18 cellular contexts compared by ENCODE assay signal in the genomic region with DNA sequence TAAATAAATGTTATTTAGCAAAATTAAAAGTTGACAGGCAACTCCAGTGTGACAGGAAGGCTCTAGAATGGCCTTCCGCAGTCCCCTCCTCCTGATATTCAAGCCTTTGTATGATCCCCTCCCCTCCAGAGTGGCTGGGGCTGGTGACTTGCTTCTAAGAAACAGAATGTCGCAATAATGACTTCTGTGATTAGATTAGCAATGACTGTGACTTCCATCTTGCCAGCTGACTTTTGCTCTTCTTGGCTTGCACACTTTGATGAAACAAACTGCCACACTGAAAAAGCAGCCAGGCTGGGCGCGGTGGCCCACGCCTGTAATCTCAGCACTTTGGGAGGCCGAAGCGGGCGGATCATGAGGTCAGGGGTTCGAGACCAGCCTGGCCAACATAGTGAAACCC.
A peak's percentile ranks its signal among the peaks of the same experiment; 100 is the strongest.
DNase-seq lines count a peak whose midpoint lies in the region; ATAC-seq, FAIRE-seq and TF ChIP-seq lines count a peak whose summit lies in the region.
"Had no signal": no experiment of that assay in that cellular context is flagged by ENCODE, and none has a peak within 500 bp of the region (broad histone marks: within the 10 kb centered on the region; RNA-seq: fewer than 3 reads in every experiment).

No MANE protein-coding gene starts in this region.

- intact Hi-C loops in lower lobe of right lung (cut with DNase I): no loop called here

- peak overlapping the region in 6 of 11 experiments; percentile 2 to 69 (median 44); a peak in 9 of 22 replicates for H3K4me2 ChIP-seq in BLaER1 treated with 17β-estradiol and CSF1 and Interleukin-3, amounts not matched to agents 10 nM and 100 nM
- H3K4me2 ChIP-seq: BLaER1 had no signal

- FAIRE-seq in bronchial epithelial cell (lab: Jason Lieb, UNC): no peak

- peaks cover 19% of the 10 kb centered on the region for H3K27me3 Mint-ChIP-seq in activated T-cell treated with anti-CD3 and anti-CD28 coated beads, Interleukin-2, amount 50 U/mL, for 4 hours (ENCODE audit: low read depth)
- peaks cover 20% of the 10 kb centered on the region for H3K27me3 Mint-ChIP-seq in activated CD4-positive, alpha-beta T cell treated with anti-CD3 and anti-CD28 coated beads, Interleukin-2, amount 10 ng/mL, durations not matched to agents 7 days and 5 days

- H3K36me3 Mint-ChIP-seq in activated T-cell treated with anti-CD3 and anti-CD28 coated beads, Interleukin-2, amount 50 U/mL, for 4 hours (ENCODE audit: insufficient read depth): no peaks in the 10 kb centered on the region
- peaks cover 3% of the 10 kb centered on the region for H3K36me3 Mint-ChIP-seq in activated CD4-positive, alpha-beta T cell treated with anti-CD3 and anti-CD28 coated beads, Interleukin-2, amount 10 ng/mL, durations not matched to agents 7 days and 5 days (ENCODE audit: low read depth)
- H3K36me3 Mint-ChIP-seq: activated naive CD8-positive, alpha-beta T cell treated with anti-CD3 and anti-CD28 coated beads, Interleukin-2, amount 10 ng/mL, durations not matched to agents 7 days and 5 days had no signal

- H3K9ac ChIP-seq in BLaER1 treated with 17β-estradiol and CSF1 and Interleukin-3, amounts not matched to agents 10 nM and 100 nM: 0 out of 22 replicates have a peak overlapping the region, but pooled peaks of 1 of the 11 experiments have one; percentile 7
- H3K9ac ChIP-seq: BLaER1 had no signal

- no peak overlapping the region for H3K27ac ChIP-seq in BLaER1 treated with 17β-estradiol and CSF1 and Interleukin-3, amounts not matched to agents 10 nM and 100 nM
- no peak overlapping the region for H3K27ac ChIP-seq in lower lobe of right lung
- H3K27ac ChIP-seq: BLaER1, SJSA1 had no signal

- DNase-seq in KBM-7 (peak; percentile 51), bronchial epithelial cell (ENCODE audit: low read depth) (peak; percentile 18), lower lobe of right lung (peak; percentile 56), NCI-H2081 (lab: John Stamatoyannopoulos, UW) (no peak), DMS153 (lab: John Stamatoyannopoulos, UW) (no peak)
- no peak for DNase-seq in activated T-cell treated with anti-CD3 and anti-CD28 coated beads, Interleukin-2, amount 50 U/mL, for 4 hours
- DNase-seq in activated CD4-positive, alpha-beta T cell treated with anti-CD3 and anti-CD28 coated beads, Interleukin-2, amount 10 ng/mL, durations not matched to agents 7 days and 5 days: no peak
- DNase-seq: activated B cell treated with CpG ODN at 0.5 μM for 24 hours; activated CD8-positive, alpha-beta memory T cell treated with anti-CD3 and anti-CD28 coated beads, Interleukin-2, amount 50 U/mL, for 4 hours; activated naive CD8-positive, alpha-beta T cell treated with anti-CD3 and anti-CD28 coated beads, Interleukin-2, amount 10 ng/mL, durations not matched to agents 7 days and 5 days; foreskin melanocyte; GOT3; Karpas-422; NCI-H1930; stimulated activated CD4-positive, alpha-beta T cell treated with anti-CD3 and anti-CD28 coated beads, Interleukin-2, amount 100 ng/mL, for 48 hours had no signal

- no peak overlapping the region for H3K27ac Mint-ChIP-seq in activated CD4-positive, alpha-beta T cell treated with anti-CD3 and anti-CD28 coated beads, Interleukin-2, amount 10 ng/mL, durations not matched to agents 7 days and 5 days
- H3K27ac Mint-ChIP-seq: activated B cell treated with CpG ODN at 0.5 μM for 24 hours had no signal

- H3K9me3 ChIP-seq in BLaER1 treated with 17β-estradiol and CSF1 and Interleukin-3, amounts not matched to agents 10 nM and 100 nM (replicated peaks in 1 of 11): peaks cover under 1 to 6% (median 4%) of the 10 kb centered on the region in 11 experiments; a peak in 19 of 22 replicates
- H3K9me3 ChIP-seq in lower lobe of right lung: no peaks in the 10 kb centered on the region
- H3K9me3 ChIP-seq: SJSA1 had no signal

- peaks cover 5% of the 10 kb centered on the region for H3K9me3 Mint-ChIP-seq in activated T-cell treated with anti-CD3 and anti-CD28 coated beads, Interleukin-2, amount 50 U/mL, for 4 hours
- H3K9me3 Mint-ChIP-seq in activated CD4-positive, alpha-beta T cell treated with anti-CD3 and anti-CD28 coated beads, Interleukin-2, amount 10 ng/mL, durations not matched to agents 7 days and 5 days: no peaks in the 10 kb centered on the region
- H3K9me3 Mint-ChIP-seq: activated B cell treated with CpG ODN at 0.5 μM for 24 hours had no signal

- TF ChIP-seq CTCF in bronchial epithelial cell (IDR thresholded peaks at IDR 0.05; ENCODE audit: insufficient read depth, low read length, severe bottlenecking) (no peak), lower lobe of right lung (IDR thresholded peaks at IDR 0.05) (no peak)

- no peak overlapping the region for H3K4me3 ChIP-seq in BLaER1 treated with 17β-estradiol and CSF1 and Interleukin-3, amounts not matched to agents 10 nM and 100 nM
- H3K4me3 ChIP-seq in bronchial epithelial cell (ENCODE audit: low read depth, low read length): no peak overlapping the region
- H3K4me3 ChIP-seq in lower lobe of right lung: no peak overlapping the region
- H3K4me3 ChIP-seq: BLaER1, SJSA1 had no signal

- H3K27me3 ChIP-seq in BLaER1 treated with 17β-estradiol and CSF1 and Interleukin-3, amounts not matched to agents 10 nM and 100 nM: peaks cover 34 to 47% (median 42%) of the 10 kb centered on the region in 11 experiments
- H3K27me3 ChIP-seq in bronchial epithelial cell (ENCODE audit: control insufficient read depth, insufficient read depth, low read length) (no peaks in the 10 kb centered on the region), lower lobe of right lung (ENCODE audit: low read depth) (no peaks in the 10 kb centered on the region)
- H3K27me3 ChIP-seq: SJSA1 had no signal

- no peak overlapping the region for H3K4me3 Mint-ChIP-seq in activated T-cell treated with anti-CD3 and anti-CD28 coated beads, Interleukin-2, amount 50 U/mL, for 4 hours
- no peak overlapping the region for H3K4me3 Mint-ChIP-seq in activated CD4-positive, alpha-beta T cell treated with anti-CD3 and anti-CD28 coated beads, Interleukin-2, amount 10 ng/mL, durations not matched to agents 7 days and 5 days
- H3K4me3 Mint-ChIP-seq: activated B cell treated with CpG ODN at 0.5 μM for 24 hours had no signal

- H3K36me3 ChIP-seq in BLaER1 treated with 17β-estradiol and CSF1 and Interleukin-3, amounts not matched to agents 10 nM and 100 nM: no peaks in the 10 kb centered on the region
- H3K36me3 ChIP-seq in bronchial epithelial cell (ENCODE audit: control insufficient read depth, insufficient read depth, low read length) (no peaks in the 10 kb centered on the region), lower lobe of right lung (no peaks in the 10 kb centered on the region)
- H3K36me3 ChIP-seq: BLaER1, SJSA1 had no signal

- POLR2A ChIA-PET in activated CD4-positive, alpha-beta T cell treated with anti-CD3 and anti-CD28 coated beads, Interleukin-2, amount 10 ng/mL, durations not matched to agents 7 days and 5 days (lab: Charles Lee): no interaction called here

- peaks cover 0 to 11% (median 0%) of the 10 kb centered on the region in 11 experiments; a peak in 3 of 22 replicates for H4K20me1 ChIP-seq in BLaER1 treated with 17β-estradiol and CSF1 and Interleukin-3, amounts not matched to agents 10 nM and 100 nM

- peaks cover 14 to 32% (median 23%) of the 10 kb centered on the region in 10 experiments; a peak in 19 of 20 replicates for H3K4me1 ChIP-seq in BLaER1 treated with 17β-estradiol and CSF1 and Interleukin-3, amounts not matched to agents 10 nM and 100 nM
- peaks cover 19% of the 10 kb centered on the region for H3K4me1 ChIP-seq in lower lobe of right lung
- H3K4me1 ChIP-seq: SJSA1 had no signal

- peaks cover 15% of the 10 kb centered on the region for H3K4me1 Mint-ChIP-seq in activated T-cell treated with anti-CD3 and anti-CD28 coated beads, Interleukin-2, amount 50 U/mL, for 4 hours (ENCODE audit: low read depth)
- H3K4me1 Mint-ChIP-seq in activated CD4-positive, alpha-beta T cell treated with anti-CD3 and anti-CD28 coated beads, Interleukin-2, amount 10 ng/mL, durations not matched to agents 7 days and 5 days: peaks cover 16% of the 10 kb centered on the region

- peak; percentile 31 to 49 for ATAC-seq in lower lobe of right lung
- no peak for ATAC-seq in activated T-cell treated with anti-CD3 and anti-CD28 coated beads, Interleukin-2, amount 50 U/mL, for 4 hours

- in situ Hi-C loops in KBM-7 (cut with MboI; ENCODE audit: low pct_unique_long_range_greater_than_20kb, low sequenced_read_pairs): no loop called here

- CTCF ChIA-PET in activated CD4-positive, alpha-beta T cell treated with anti-CD3 and anti-CD28 coated beads, Interleukin-2, amount 10 ng/mL, durations not matched to agents 7 days and 5 days (lab: Charles Lee): interaction anchor here (0.7 kb wide), 1 partner anchor 39 kb away, joined by 4 read pairs; no protein-coding TSS in a partner anchor

Comparison
In these comparisons a context has a peak if more than half of its experiments do, and no peak if none do; other contexts are left out.
1. DNase-seq: peak in KBM-7 (single experiment), bronchial epithelial cell (single experiment) and lower lobe of right lung (single experiment); none in NCI-H2081 (0 of 2), activated T-cell treated with anti-CD3 and anti-CD28 coated beads, Interleukin-2, amount 50 U/mL, for 4 hours (single experiment), DMS153 (single experiment) and activated CD4-positive, alpha-beta T cell treated with anti-CD3 and anti-CD28 coated beads, Interleukin-2, amount 10 ng/mL, durations not matched to agents 7 days and 5 days (single experiment).
2. ATAC-seq: peak in lower lobe of right lung (2 of 2); none in activated T-cell treated with anti-CD3 and anti-CD28 coated beads, Interleukin-2, amount 50 U/mL, for 4 hours (0 of 2).